In genomic region chr12:92341333-92341691, GRCh38 we compare ENCODE assay signal across 9 cellular contexts.
DNase-seq lines count a peak whose midpoint lies in the region; ATAC-seq lines count a peak whose summit lies in the region.
"Had no signal": no experiment of that assay in that cellular context is flagged by ENCODE, and none has a peak within 500 bp of the region (broad histone marks: within the 10 kb centered on the region; RNA-seq: fewer than 3 reads in every experiment).

No MANE protein-coding gene starts in this region.

- no peaks in the 10 kb centered on the region for H4K20me1 ChIP-seq in Karpas-422 (ENCODE audit: insufficient read depth, low read depth, low read length)

- no peak overlapping the region for H4K91ac ChIP-seq in trophoblast cell (ENCODE audit: low read depth, low read length)

- no peaks in the 10 kb centered on the region for H3K79me2 ChIP-seq in trophoblast cell (ENCODE audit: control insufficient read depth, insufficient read depth, low read length, poor library complexity)
- H3K79me2 ChIP-seq in Karpas-422 (ENCODE audit: low read length), result no peaks in the 10 kb centered on the region

- peak overlapping the region; percentile 5 for H2BK12ac ChIP-seq in trophoblast cell (ENCODE audit: low read length)

- no peaks in the 10 kb centered on the region for H3K36me3 ChIP-seq in trophoblast cell (ENCODE audit: control insufficient read depth in 1 of 2, insufficient read depth in 2 of 2, low read length in 2 of 2)
- H3K36me3 ChIP-seq in Karpas-422 (ENCODE audit: insufficient read depth, low read length), result no peaks in the 10 kb centered on the region

- no peak overlapping the region for H3K23ac ChIP-seq in trophoblast cell (ENCODE audit: low read length)

- peak overlapping the region; percentile 11 for H2BK5ac ChIP-seq in trophoblast cell (ENCODE audit: low read depth, low read length, poor library complexity)

- H3K27me3 ChIP-seq in trophoblast cell (ENCODE audit: insufficient read depth, low read length) (no peaks in the 10 kb centered on the region), Karpas-422 (ENCODE audit: low read length) (no peaks in the 10 kb centered on the region)

- ATAC-seq in GM18861 (IDR thresholded peaks at IDR 0.05; ENCODE audit: unreplicated experiment), result peak; percentile 26
- ATAC-seq in HG02943 (IDR thresholded peaks at IDR 0.05; ENCODE audit: low read depth, unreplicated experiment), result peak; percentile 44

- no peak overlapping the region for H3K9ac ChIP-seq in trophoblast cell (ENCODE audit: low read length)
- H3K9ac ChIP-seq in Karpas-422 (ENCODE audit: low read length), result no peak overlapping the region

- peak overlapping the region; percentile 4 for H4K8ac ChIP-seq in trophoblast cell (ENCODE audit: low read depth, low read length)

- WGBS in trophoblast cell (ENCODE audit: extremely low coverage, insufficient coverage, insufficient read length), result no CpG with 5 or more reads among the region's 11 CpGs

- H3K4ac ChIP-seq in trophoblast cell (ENCODE audit: low read depth, low read length), result no peak overlapping the region

- peaks cover 12 to 15% of the 10 kb centered on the region in 2 experiments for H3K4me1 ChIP-seq in trophoblast cell (ENCODE audit: control insufficient read depth in 1 of 2, insufficient read depth in 2 of 2, low read length in 2 of 2)
- H3K4me1 ChIP-seq in Karpas-422 (ENCODE audit: low read length), result no peaks in the 10 kb centered on the region

- H3K18ac ChIP-seq in trophoblast cell (ENCODE audit: low read length), result no peak overlapping the region

- no peak overlapping the region for H2AK5ac ChIP-seq in trophoblast cell (ENCODE audit: low read length)

- H3K14ac ChIP-seq in trophoblast cell (ENCODE audit: low read length), result no peak overlapping the region

- DNase-seq in amniotic epithelial cell (ENCODE audit: low read depth) (peak; percentile 35), trophoblast cell (peak; percentile 4 to 50), hippocampal formation (lab: John Stamatoyannopoulos, UW) (no peak), NCI-H1092 (lab: John Stamatoyannopoulos, UW) (no peak), Karpas-422 (no peak)
- DNase-seq: dermis blood vessel endothelial cell, NCI-H2227 treated with DMSO at 0.1 percent for 48 hours had no signal

- H3K4me2 ChIP-seq in trophoblast cell (ENCODE audit: low read length) (peak overlapping the region; percentile 46), Karpas-422 (ENCODE audit: low read depth, low read length, poor library complexity, severe bottlenecking) (no peak overlapping the region)

- H3K4me3 ChIP-seq in trophoblast cell (ENCODE audit: low read depth, low read length) (no peak overlapping the region), Karpas-422 (ENCODE audit: low read length) (no peak overlapping the region)

- H3K9me2 ChIP-seq in Karpas-422 (replicated peaks; ENCODE audit: insufficient read depth, low read length), result no peaks in the 10 kb centered on the region

- H3K79me1 ChIP-seq in trophoblast cell (ENCODE audit: low read length), result peaks cover 8% of the 10 kb centered on the region

- peak overlapping the region; percentile 94 for H3K27ac ChIP-seq in trophoblast cell (ENCODE audit: low read depth, low read length)
- no peak overlapping the region for H3K27ac ChIP-seq in Karpas-422 (ENCODE audit: low read length)

- no peak overlapping the region for H4K12ac ChIP-seq in trophoblast cell (ENCODE audit: low read depth, low read length)

- H2BK120ac ChIP-seq in trophoblast cell (ENCODE audit: insufficient read depth, low read length, poor library complexity), result peak overlapping the region; percentile 24

- no peak overlapping the region for H2AFZ ChIP-seq in trophoblast cell (ENCODE audit: insufficient read depth, low read length, poor library complexity)
- no peak overlapping the region for H2AFZ ChIP-seq in Karpas-422 (ENCODE audit: low read length)

- H3K9me3 ChIP-seq in trophoblast cell (ENCODE audit: insufficient read depth, low read depth, low read length), result peaks cover 3% of the 10 kb centered on the region
- no peaks in the 10 kb centered on the region for H3K9me3 ChIP-seq in Karpas-422 (ENCODE audit: low read length)

Comparison
In these comparisons a context has a peak if more than half of its experiments do, and no peak if none do; other contexts are left out.
1. DNase-seq: peak in amniotic epithelial cell (single experiment) and trophoblast cell (2 of 2); none in hippocampal formation (0 of 2), NCI-H1092 (single experiment) and Karpas-422 (single experiment).